ENCODE assay signal across 8 cellular contexts in genomic region chr17:75515523-75516254, GRCh38. TPM values are rescaled to one million over a fixed set of nuclear protein-coding genes. Genes with fewer than 3 reads are reported as not detected.
A peak's percentile ranks its signal among the peaks of the same experiment; 100 is the strongest.
DNase-seq lines count a peak whose midpoint lies in the region; ATAC-seq and TF ChIP-seq lines count a peak whose summit lies in the region.

Gene CASKIN2 (minus strand): TSS chr17:75515537. CDS start chr17:75513804, 1,733 bp downstream.

- DNase-seq in COLO668 (lab: John Stamatoyannopoulos, UW; ENCODE audit: unreplicated experiment) = peak; percentile 90
- peak; percentile 100 for DNase-seq in HuH-7 (ENCODE audit: low spot score)
- DNase-seq in activated T-cell treated with anti-CD3 and anti-CD28 coated beads for 48 hours (ENCODE audit: low read depth) = peak; percentile 88
- peak; percentile 41 for DNase-seq in epithelial cell of prostate (ENCODE audit: low read depth, low spot score)
- peak; percentile 95 to 98 (median 97) for DNase-seq in mucosa of descending colon
- DNase-seq in stimulated activated CD8-positive, alpha-beta memory T cell treated with anti-CD3 and anti-CD28 coated beads, Interleukin-2, amount 100 ng/mL, for 1 hour (ENCODE audit: low read depth in 2 of 2) = peak; percentile 51 to 61

- H3K4me2 ChIP-seq in OCI-LY1 (ENCODE audit: low read length) = peak within 1 kb of the TSS; percentile 88

- H3K4me3 ChIP-seq in OCI-LY1 (ENCODE audit: low read depth, low read length, poor library complexity, severe bottlenecking) (peak within 1 kb of the TSS; percentile 85), mucosa of descending colon (peak within 1 kb of the TSS; percentile 94)

- H2AFZ ChIP-seq in OCI-LY1 (ENCODE audit: low read length) = no peak within 1 kb of the TSS

- no peaks in the 10 kb centered on the region for H4K20me1 ChIP-seq in OCI-LY1 (ENCODE audit: insufficient read depth, low read length)

- no peaks in the 10 kb centered on the region for H3K9me3 ChIP-seq in OCI-LY1 (ENCODE audit: low read length)
- H3K9me3 ChIP-seq in mucosa of descending colon = no peaks in the 10 kb centered on the region

- H3K9me2 ChIP-seq in OCI-LY1 (ENCODE audit: low read depth, low read length) = no peaks in the 10 kb centered on the region

- intact Hi-C loops in mucosa of descending colon (cut with DNase I, micrococcal nuclease) = loop anchor here (2.0 to 10.0 kb wide), 2 partner anchors 87 to 91 kb away; no protein-coding TSS in a partner anchor

- H3K36me3 ChIP-seq in OCI-LY1 (ENCODE audit: insufficient read depth, low read length) (peaks cover 7% of the 10 kb centered on the region; the same call in 1 of the 2 replicates), mucosa of descending colon (ENCODE audit: low read depth) (no peaks in the 10 kb centered on the region)

- H3F3A ChIP-seq in OCI-LY1 (ENCODE audit: insufficient read depth, low read length) = no peaks in the 10 kb centered on the region

- peaks cover 24% of the 10 kb centered on the region for H3K4me1 ChIP-seq in OCI-LY1 (ENCODE audit: insufficient read depth, low read length, severe bottlenecking)
- peaks cover 30% of the 10 kb centered on the region for H3K4me1 ChIP-seq in mucosa of descending colon (ENCODE audit: low read depth)

- TF ChIP-seq CTCF in OCI-LY1 (IDR thresholded peaks at IDR 0.05; ENCODE audit: low read length) (peak; percentile 99), mucosa of descending colon (IDR thresholded peaks at IDR 0.05) (peak; percentile 92)

- no peak within 1 kb of the TSS for H3K27ac ChIP-seq in OCI-LY1 (ENCODE audit: low read depth, low read length, poor library complexity, severe bottlenecking)
- peak within 1 kb of the TSS; percentile 49 for H3K27ac ChIP-seq in epithelial cell of prostate

- no peaks in the 10 kb centered on the region for H3K79me2 ChIP-seq in OCI-LY1 (ENCODE audit: insufficient read depth, low read length)

- peak; percentile 41 for ATAC-seq in GM21390 (IDR thresholded peaks at IDR 0.05; ENCODE audit: unreplicated experiment)
- ATAC-seq in mucosa of descending colon = peak; percentile 84

- H3K9ac ChIP-seq in OCI-LY1 (ENCODE audit: low read length) = peak within 1 kb of the TSS; percentile 11; the same call in 1 of the 2 replicates

- no peaks in the 10 kb centered on the region for H3K27me3 ChIP-seq in OCI-LY1 (ENCODE audit: insufficient read depth, low read length)

RNA-seq across cellular contexts. Expression of gene CASKIN2, which starts in this region (rescaled TPM):
- total RNA-seq in mucosa of descending colon = 10 to 100 TPM; 27.8 to 44.5 (median 33.8) TPM

Comparison
In these comparisons a context has a peak if more than half of its experiments do, and no peak if none do; other contexts are left out.
1. DNase-seq: peak in every context shown above with its lines; median percentile 100 in HuH-7; 97 in mucosa of descending colon; 90 in COLO668; 88 in activated T-cell treated with anti-CD3 and anti-CD28 coated beads for 48 hours; 56 in stimulated activated CD8-positive, alpha-beta memory T cell treated with anti-CD3 and anti-CD28 coated beads, Interleukin-2, amount 100 ng/mL, for 1 hour; 41 in epithelial cell of prostate.